In genomic region chr11:78510025-78510596, GRCh38 we compare ENCODE assay signal across 27 cellular contexts.
"Had no signal": no experiment of that assay in that cellular context is flagged by ENCODE, and none has a peak within 500 bp of the region (broad histone marks: within the 10 kb centered on the region; RNA-seq: fewer than 3 reads in every experiment).

No MANE protein-coding gene starts in this region.

- H3K9ac ChIP-seq: neural progenitor cell, parathyroid adenoma had no signal

- H3K9me3 ChIP-seq: ovary, right lobe of liver, testis had no signal

- H3K4me3 ChIP-seq: neural progenitor cell, ovary, psoas muscle, right lobe of liver, sigmoid colon, smooth muscle cell, spleen, suprapubic skin, testis, tibial artery, transverse colon, upper lobe of right lung, uterus had no signal

- H3K4me1 ChIP-seq: neural progenitor cell, parathyroid adenoma, psoas muscle, right lobe of liver, sigmoid colon, spleen, suprapubic skin, testis, tibial artery, transverse colon, upper lobe of right lung, uterus had no signal

- H3K27ac ChIP-seq: neural progenitor cell, ovary, parathyroid adenoma, psoas muscle, right lobe of liver, sigmoid colon, spleen, suprapubic skin, testis, tibial artery, transverse colon, upper lobe of right lung, uterus had no signal

- H3K36me3 ChIP-seq: neural progenitor cell, ovary, right lobe of liver, sigmoid colon, upper lobe of right lung, uterus had no signal

- H3K27me3 ChIP-seq: neural progenitor cell, ovary, right lobe of liver, sigmoid colon, spleen, suprapubic skin, testis, tibial artery, transverse colon, upper lobe of right lung, uterus had no signal

- DNase-seq: naive thymus-derived CD4-positive, alpha-beta T cell; natural killer cell; occipital lobe; ovary; posterior cingulate gyrus; psoas muscle; right cardiac atrium; right lobe of liver; sigmoid colon; spleen; stimulated activated CD4-positive, alpha-beta T cell treated with anti-CD3 and anti-CD28 coated beads, Interleukin-12 subunit alpha, Interleukin-12 subunit beta, amount 100 ng/mL, for 4 hours; stimulated activated CD4-positive, alpha-beta T cell treated with anti-CD3 and anti-CD28 coated beads, Interleukin-1b, Interleukin-23, amount 100 ng/mL, for 48 hours; stimulated activated CD4-positive, alpha-beta T cell treated with anti-CD3 and anti-CD28 coated beads, Interleukin-4, amount 100 ng/mL, for 1 hour; stimulated activated CD4-positive, alpha-beta T cell treated with anti-CD3 and anti-CD28 coated beads, Interleukin-4, amount 100 ng/mL, for 4 hours; stimulated activated CD8-positive, alpha-beta memory T cell treated with anti-CD3 and anti-CD28 coated beads, Interleukin-4, amount 100 ng/mL, for 48 hours; stimulated activated naive CD4-positive, alpha-beta T cell; stimulated activated naive CD8-positive, alpha-beta T cell treated with anti-CD3 and anti-CD28 coated beads, Interleukin-15, Interleukin-2, amounts not matched to agents 100 U/mL and 50 U/mL, for 24 hours; substantia nigra; testis; tibial artery; transverse colon; upper lobe of right lung; uterus had no signal
